24 cellular contexts compared by ENCODE assay signal in genomic region chr21:39484711-39485264, GRCh38. TPM values are rescaled to one million over a fixed set of nuclear protein-coding genes. Genes with fewer than 3 reads are reported as not detected.
DNase-seq lines count a peak whose midpoint lies in the region; ATAC-seq and TF ChIP-seq lines count a peak whose summit lies in the region.
"Had no signal": no experiment of that assay in that cellular context is flagged by ENCODE, and none has a peak within 500 bp of the region (broad histone marks: within the 10 kb centered on the region; RNA-seq: fewer than 3 reads in every experiment).

No MANE protein-coding gene starts in this region.

- TF ChIP-seq EP300 in gastroesophageal sphincter (IDR thresholded peaks at IDR 0.05), result peak; percentile 70

- H3K36me3 Mint-ChIP-seq in activated CD8-positive, alpha-beta T cell treated with anti-CD3 and anti-CD28 coated beads for 36 hours (ENCODE audit: low read depth), result no peaks in the 10 kb centered on the region
- H3K36me3 Mint-ChIP-seq: activated naive CD4-positive, alpha-beta T cell treated with anti-CD3 and anti-CD28 coated beads, Interleukin-2, amount 50 U/mL, for 72 hours had no signal

- H3K4me1 ChIP-seq in gastroesophageal sphincter, result peaks cover 0 to 29% (median 0%) of the 10 kb centered on the region in 3 donors
- peaks cover 56 to 57% of the 10 kb centered on the region in 2 donors for H3K4me1 ChIP-seq in gastrocnemius medialis
- H3K4me1 ChIP-seq: thyroid gland had no signal

- POLR2A ChIA-PET in activated CD8-positive, alpha-beta T cell treated with anti-CD3 and anti-CD28 coated beads for 36 hours (lab: Charles Lee), result no interaction called here

- H3K36me3 ChIP-seq in gastroesophageal sphincter, result no peaks in the 10 kb centered on the region
- H3K36me3 ChIP-seq in gastrocnemius medialis, result no peaks in the 10 kb centered on the region
- H3K36me3 ChIP-seq in MG63, result no peaks in the 10 kb centered on the region
- H3K36me3 ChIP-seq: thyroid gland had no signal

- H3K4me3 ChIP-seq in gastroesophageal sphincter (no peak overlapping the region), gastrocnemius medialis (no peak overlapping the region), MG63 (no peak overlapping the region)
- H3K4me3 ChIP-seq: thyroid gland had no signal

- no peaks in the 10 kb centered on the region for H3K27me3 Mint-ChIP-seq in activated CD8-positive, alpha-beta T cell treated with anti-CD3 and anti-CD28 coated beads for 36 hours
- H3K27me3 Mint-ChIP-seq: activated CD4-positive, alpha-beta memory T cell treated with anti-CD3 and anti-CD28 coated beads, Interleukin-2, amount 10 ng/mL, durations not matched to agents 7 days and 5 days; CD4-positive, alpha-beta T cell had no signal

- ATAC-seq in gastroesophageal sphincter, result peak; percentile 72
- ATAC-seq in gastrocnemius medialis, result peak; percentile 62 to 95
- no peak for ATAC-seq in HG03135 (IDR thresholded peaks at IDR 0.05; ENCODE audit: unreplicated experiment)
- ATAC-seq in activated CD8-positive, alpha-beta T cell treated with anti-CD3 and anti-CD28 coated beads for 36 hours, result no peak
- ATAC-seq: activated naive CD4-positive, alpha-beta T cell treated with anti-CD3 and anti-CD28 coated beads, Interleukin-2, amount 50 U/mL, for 72 hours; T-helper 17 cell had no signal

- H3K27ac ChIP-seq in gastroesophageal sphincter (peak overlapping the region; percentile 29 to 69 (median 58)), gastrocnemius medialis (peak overlapping the region; percentile 79 to 89 (median 85))
- H3K27ac ChIP-seq: KMS-11, thyroid gland had no signal

- peak; percentile 1 for DNase-seq in LHCN-M2 (ENCODE audit: low read depth)
- DNase-seq in amniotic stem cell (lab: John Stamatoyannopoulos, UW), result peak; percentile 33
- DNase-seq in gastrocnemius medialis, result peak in 1 of 2 donors; percentile 66
- no peak for DNase-seq in MG63
- no peak for DNase-seq in SIG-M5 (lab: John Stamatoyannopoulos, UW)
- no peak for DNase-seq in activated CD8-positive, alpha-beta T cell treated with anti-CD3 and anti-CD28 coated beads for 36 hours
- DNase-seq: activated CD4-positive, alpha-beta memory T cell treated with anti-CD3 and anti-CD28 coated beads, Interleukin-2, amount 10 ng/mL, durations not matched to agents 7 days and 5 days; activated CD4-positive, alpha-beta T cell treated with anti-CD3 and anti-CD28 coated beads for 1 hour; CD4-positive, alpha-beta T cell; central memory CD4-positive, alpha-beta T cell; dermis blood vessel endothelial cell; EL; NCI-H146; NCI-H2171; NCI-H524; stimulated activated naive CD4-positive, alpha-beta T cell treated with Interleukin-2 at 50 U/mL for 16 hours; T-helper 17 cell; thyroid gland had no signal

- H3K9me3 ChIP-seq in gastroesophageal sphincter (no peaks in the 10 kb centered on the region), gastrocnemius medialis (no peaks in the 10 kb centered on the region), MG63 (no peaks in the 10 kb centered on the region)
- H3K9me3 ChIP-seq: thyroid gland had no signal

- H3K27me3 ChIP-seq in gastroesophageal sphincter (no peaks in the 10 kb centered on the region), gastrocnemius medialis (no peaks in the 10 kb centered on the region), MG63 (peaks cover 4% of the 10 kb centered on the region)
- H3K27me3 ChIP-seq: thyroid gland had no signal

- CTCF ChIA-PET in activated CD8-positive, alpha-beta T cell treated with anti-CD3 and anti-CD28 coated beads for 36 hours (lab: Charles Lee), result no interaction called here

- TF ChIP-seq POLR2A in gastroesophageal sphincter (IDR thresholded peaks at IDR 0.05) (no peak), gastrocnemius medialis (IDR thresholded peaks at IDR 0.05) (no peak)

- no peaks in the 10 kb centered on the region for H3K4me1 Mint-ChIP-seq in activated CD8-positive, alpha-beta T cell treated with anti-CD3 and anti-CD28 coated beads for 36 hours (ENCODE audit: low read depth)
- H3K4me1 Mint-ChIP-seq: activated CD4-positive, alpha-beta memory T cell treated with anti-CD3 and anti-CD28 coated beads, Interleukin-2, amount 10 ng/mL, durations not matched to agents 7 days and 5 days; neural crest cell had no signal

- TF ChIP-seq CTCF in gastroesophageal sphincter (IDR thresholded peaks at IDR 0.05) (no peak), gastrocnemius medialis (IDR thresholded peaks at IDR 0.05 in 4 of 5, conservative IDR thresholded peaks at IDR 0.05 in 1 of 5) (no peak)
- TF ChIP-seq CTCF in activated CD8-positive, alpha-beta T cell treated with anti-CD3 and anti-CD28 coated beads for 36 hours (IDR thresholded peaks at IDR 0.05), result no peak

- intact Hi-C loops in gastrocnemius medialis (cut with DNase I; ENCODE audit: low total_unique reads), result no loop called here
- intact Hi-C loops in activated CD8-positive, alpha-beta T cell treated with anti-CD3 and anti-CD28 coated beads for 36 hours (cut with micrococcal nuclease), result no loop called here

- H3K4me3 Mint-ChIP-seq in activated CD8-positive, alpha-beta T cell treated with anti-CD3 and anti-CD28 coated beads for 36 hours, result no peak overlapping the region
- H3K4me3 Mint-ChIP-seq: activated CD4-positive, alpha-beta memory T cell treated with anti-CD3 and anti-CD28 coated beads, Interleukin-2, amount 10 ng/mL, durations not matched to agents 7 days and 5 days; CD4-positive, alpha-beta T cell; neural crest cell; T-helper 17 cell had no signal

- no peaks in the 10 kb centered on the region for H3K9me3 Mint-ChIP-seq in activated CD8-positive, alpha-beta T cell treated with anti-CD3 and anti-CD28 coated beads for 36 hours
- H3K9me3 Mint-ChIP-seq: activated CD4-positive, alpha-beta memory T cell treated with anti-CD3 and anti-CD28 coated beads, Interleukin-2, amount 10 ng/mL, durations not matched to agents 7 days and 5 days; activated naive CD4-positive, alpha-beta T cell treated with anti-CD3 and anti-CD28 coated beads, Interleukin-2, amount 50 U/mL, for 72 hours; activated T-helper 2 cell treated with anti-CD3 and anti-CD28 coated beads, Interferon-gamma antibody, Interleukin-2, Interleukin-4, amounts not matched to agents 10 μg/mL and 5 μg/mL and 100 μg/mL, durations not matched to agents 14 hours and 24 hours and 36 hours; CD4-positive, alpha-beta T cell; neural crest cell had no signal

- no peak overlapping the region for H3K27ac Mint-ChIP-seq in activated CD8-positive, alpha-beta T cell treated with anti-CD3 and anti-CD28 coated beads for 36 hours
- H3K27ac Mint-ChIP-seq: activated CD4-positive, alpha-beta memory T cell treated with anti-CD3 and anti-CD28 coated beads, Interleukin-2, amount 10 ng/mL, durations not matched to agents 7 days and 5 days; activated naive CD4-positive, alpha-beta T cell treated with anti-CD3 and anti-CD28 coated beads, Interleukin-2, amount 50 U/mL, for 72 hours; activated T-helper 2 cell treated with anti-CD3 and anti-CD28 coated beads, Interferon-gamma antibody, Interleukin-2, Interleukin-4, amounts not matched to agents 10 μg/mL and 5 μg/mL and 100 μg/mL, durations not matched to agents 14 hours and 24 hours and 36 hours; CD4-positive, alpha-beta T cell; T-helper 17 cell had no signal

- 23 to 25% methylated on average over 6 of the region's 6 CpGs for WGBS in gastroesophageal sphincter (ENCODE audit: low coverage in 1 of 2), 2 donors

- in situ Hi-C loops in gastrocnemius medialis (cut with MboI; ENCODE audit: low sequenced_read_pairs in 4 of 4), result no loop called here

RNA-seq across cellular contexts. Expression of gene SH3BGR, which starts 33.0 kb away (rescaled TPM):
- total RNA-seq in LHCN-M2 (2014; rRNA removed) (2.1 and 4.2 TPM in 2 replicates), gastroesophageal sphincter (10 to 100 TPM in 3 of 4 donors, 1 to 10 TPM in 1; 5.9 to 39.7 (median 30.5) TPM), gastrocnemius medialis (100 to 1,000 TPM in 3 of 4 donors, 10 to 100 TPM in 1; 92.9 to 182 (median 149) TPM)
- 3.9 TPM for polyA plus RNA-seq in LHCN-M2 (2012)
- total RNA-seq in MG63 (2014; rRNA removed; shearing (Covaris generic); ENCODE audit: low replicate concordance), result 0.35 and 1.0 TPM in 2 replicates
- 1 to 10 TPM; 4.5 to 4.8 TPM for total RNA-seq in activated CD8-positive, alpha-beta T cell treated with anti-CD3 and anti-CD28 coated beads for 36 hours

RNA-seq across cellular contexts. Expression of gene LCA5L, which starts 39.2 kb away (rescaled TPM):
- total RNA-seq in LHCN-M2 (2014; rRNA removed), result 0.58 and 0.98 TPM in 2 replicates
- polyA plus RNA-seq in LHCN-M2 (2012), result 0.44 TPM
- 1 to 10 TPM in 3 of 4 donors, under 1 TPM in 1; 0.54 to 1.6 (median 1.2) TPM for total RNA-seq in gastroesophageal sphincter
- total RNA-seq in gastrocnemius medialis, result 1 to 10 TPM; 2.3 to 7.9 (median 4.9) TPM
- 0.59 TPM in 2 replicates for total RNA-seq in MG63 (2014; rRNA removed; shearing (Covaris generic); ENCODE audit: low replicate concordance)
- total RNA-seq in activated CD8-positive, alpha-beta T cell treated with anti-CD3 and anti-CD28 coated beads for 36 hours, result under 1 TPM in 1 of 2 experiments, not detected in 1; 0.36 TPM
- total RNA-seq: activated CD4-positive, alpha-beta memory T cell treated with anti-CD3 and anti-CD28 coated beads, Interleukin-2, amount 10 ng/mL, durations not matched to agents 7 days and 5 days; activated naive CD4-positive, alpha-beta T cell treated with anti-CD3 and anti-CD28 coated beads, Interleukin-2, amount 50 U/mL, for 72 hours had no signal

Comparison
In these comparisons a context has a peak if more than half of its experiments do, and no peak if none do; other contexts are left out.
1. DNase-seq: peak in LHCN-M2 (single experiment) and amniotic stem cell (single experiment); none in MG63 (single experiment), SIG-M5 (single experiment) and activated CD8-positive, alpha-beta T cell treated with anti-CD3 and anti-CD28 coated beads for 36 hours (single experiment).
2. ATAC-seq: peak in gastroesophageal sphincter (single experiment) and gastrocnemius medialis (2 of 2); none in HG03135 (single experiment) and activated CD8-positive, alpha-beta T cell treated with anti-CD3 and anti-CD28 coated beads for 36 hours (single experiment).